In genomic region chr1:7438921-7439655, GRCh38 we compare ENCODE assay signal across 20 cellular contexts.
DNase-seq lines count a peak whose midpoint lies in the region; ATAC-seq and TF ChIP-seq lines count a peak whose summit lies in the region.
"Had no signal": no experiment of that assay in that cellular context is flagged by ENCODE, and none has a peak within 500 bp of the region (broad histone marks: within the 10 kb centered on the region; RNA-seq: fewer than 3 reads in every experiment).

No MANE protein-coding gene starts in this region.

- H3K4me1 Mint-ChIP-seq in chondrocyte (ENCODE audit: low read depth), result no peaks in the 10 kb centered on the region
- H3K4me1 Mint-ChIP-seq in activated CD8-positive, alpha-beta T cell treated with anti-CD3 and anti-CD28 coated beads for 36 hours (ENCODE audit: low read depth), result no peaks in the 10 kb centered on the region
- H3K4me1 Mint-ChIP-seq: CD4-positive, alpha-beta memory T cell had no signal

- H3K4me1 ChIP-seq in BLaER1 (peaks cover 51% of the 10 kb centered on the region), neuronal stem cell (ENCODE audit: control insufficient read depth in 2 of 2, insufficient read depth in 1 of 2, low read depth in 1 of 2, low read length in 2 of 2) (no peaks in the 10 kb centered on the region), sigmoid colon (no peaks in the 10 kb centered on the region), MM.1S (ENCODE audit: low read length) (no peaks in the 10 kb centered on the region)
- H3K4me1 ChIP-seq: A549, BE2C, HAP-1 had no signal

- H3K9me3 Mint-ChIP-seq in chondrocyte (ENCODE audit: low read depth), result no peaks in the 10 kb centered on the region
- H3K9me3 Mint-ChIP-seq in activated CD8-positive, alpha-beta T cell treated with anti-CD3 and anti-CD28 coated beads for 36 hours, result no peaks in the 10 kb centered on the region
- H3K9me3 Mint-ChIP-seq: HFFc6 had no signal

- H2AFZ ChIP-seq in neuronal stem cell (ENCODE audit: low read length) (no peak overlapping the region), MM.1S (ENCODE audit: low read length) (no peak overlapping the region)

- no peaks in the 10 kb centered on the region for H3K79me2 ChIP-seq in MM.1S (ENCODE audit: low read length)

- peak overlapping the region; percentile 50 for H4K8ac ChIP-seq in neuronal stem cell (ENCODE audit: low read depth, low read length)

- H3K27ac Mint-ChIP-seq in chondrocyte (ENCODE audit: unreplicated experiment), result no peak overlapping the region
- no peak overlapping the region for H3K27ac Mint-ChIP-seq in activated CD8-positive, alpha-beta T cell treated with anti-CD3 and anti-CD28 coated beads for 36 hours
- H3K27ac Mint-ChIP-seq: CD4-positive, alpha-beta memory T cell; HFFc6 had no signal

- no peak overlapping the region for H3K4me3 Mint-ChIP-seq in chondrocyte (ENCODE audit: unreplicated experiment)
- no peak overlapping the region for H3K4me3 Mint-ChIP-seq in activated CD8-positive, alpha-beta T cell treated with anti-CD3 and anti-CD28 coated beads for 36 hours
- H3K4me3 Mint-ChIP-seq: CD4-positive, alpha-beta memory T cell; HFFc6 had no signal

- H4K20me1 ChIP-seq in BLaER1, result no peaks in the 10 kb centered on the region
- no peaks in the 10 kb centered on the region for H4K20me1 ChIP-seq in MM.1S (ENCODE audit: insufficient read depth, low read length)

- H3K9me3 ChIP-seq in BLaER1, result no peaks in the 10 kb centered on the region
- H3K9me3 ChIP-seq in neuronal stem cell (replicated peaks in 1 of 2; ENCODE audit: control insufficient read depth in 2 of 2, insufficient read depth in 1 of 2, low read depth in 1 of 2, low read length in 2 of 2), result peaks cover 0 to 2% of the 10 kb centered on the region in 2 donors
- no peaks in the 10 kb centered on the region for H3K9me3 ChIP-seq in sigmoid colon
- no peaks in the 10 kb centered on the region for H3K9me3 ChIP-seq in MM.1S (replicated peaks; ENCODE audit: insufficient read depth, low read length)
- H3K9me3 ChIP-seq: BE2C, HAP-1 had no signal

- H3K18ac ChIP-seq in neuronal stem cell (ENCODE audit: low read length), result peak overlapping the region; percentile 77

- no peaks in the 10 kb centered on the region for H3K36me3 Mint-ChIP-seq in chondrocyte (ENCODE audit: low read depth)
- H3K36me3 Mint-ChIP-seq in activated CD8-positive, alpha-beta T cell treated with anti-CD3 and anti-CD28 coated beads for 36 hours (ENCODE audit: low read depth), result no peaks in the 10 kb centered on the region
- H3K36me3 Mint-ChIP-seq: CD4-positive, alpha-beta memory T cell had no signal

- H3K4ac ChIP-seq in neuronal stem cell (ENCODE audit: low read length), result no peak overlapping the region

- TF ChIP-seq POLR2A in sigmoid colon (IDR thresholded peaks at IDR 0.05), result no peak

- peak overlapping the region; percentile 86 for H3K23ac ChIP-seq in neuronal stem cell (ENCODE audit: low read depth, low read length, poor library complexity)

- H3K4me2 ChIP-seq in BLaER1, result peak overlapping the region; percentile 32; the same call in 1 of the 2 replicates
- no peak overlapping the region for H3K4me2 ChIP-seq in neuronal stem cell (ENCODE audit: insufficient read depth, low read length, poor library complexity, severe bottlenecking)
- no peak overlapping the region for H3K4me2 ChIP-seq in MM.1S (ENCODE audit: low read depth, low read length)
- H3K4me2 ChIP-seq: A549 had no signal

- H2BK12ac ChIP-seq in neuronal stem cell (ENCODE audit: low read length), result no peak overlapping the region

- H3K14ac ChIP-seq in neuronal stem cell (ENCODE audit: low read length), result no peak overlapping the region

- intact Hi-C loops in activated CD8-positive, alpha-beta T cell treated with anti-CD3 and anti-CD28 coated beads for 36 hours (cut with micrococcal nuclease), result no loop called here
- intact Hi-C loops in sigmoid colon (cut with DNase I), result no loop called here

- H3K79me1 ChIP-seq in neuronal stem cell (ENCODE audit: low read depth, low read length), result no peaks in the 10 kb centered on the region

- H3K36me3 ChIP-seq in BLaER1 (no peaks in the 10 kb centered on the region), neuronal stem cell (replicated peaks in 1 of 2; ENCODE audit: control insufficient read depth in 2 of 2, insufficient read depth in 2 of 2, low read length in 2 of 2) (no peaks in the 10 kb centered on the region), sigmoid colon (no peaks in the 10 kb centered on the region), MM.1S (replicated peaks; ENCODE audit: insufficient read depth, low read length) (no peaks in the 10 kb centered on the region)
- H3K36me3 ChIP-seq: BE2C, HAP-1 had no signal

- POLR2A ChIA-PET in activated CD8-positive, alpha-beta T cell treated with anti-CD3 and anti-CD28 coated beads for 36 hours (lab: Charles Lee), result no interaction called here

- H2BK5ac ChIP-seq in neuronal stem cell (ENCODE audit: low read length), result no peak overlapping the region

- no CpG with 5 or more reads among the region's 22 CpGs for WGBS in neuronal stem cell (ENCODE audit: extremely low coverage in 2 of 2, insufficient read length in 2 of 2, insufficient replicate concordance in 1 of 2), 2 donors
- 92 to 93% methylated on average over 22 of the region's 22 CpGs for WGBS in sigmoid colon, 2 donors

- H3K27me3 ChIP-seq in BLaER1 (no peaks in the 10 kb centered on the region), neuronal stem cell (ENCODE audit: control insufficient read depth in 3 of 3, insufficient read depth in 3 of 3, low read depth in 1 of 3, low read length in 3 of 3) (no peaks in the 10 kb centered on the region), sigmoid colon (no peaks in the 10 kb centered on the region), MM.1S (replicated peaks; ENCODE audit: insufficient read depth, low read length) (peaks cover 97% of the 10 kb centered on the region)
- H3K27me3 ChIP-seq: BE2C had no signal

- no peak overlapping the region for H3K4me3 ChIP-seq in BLaER1
- H3K4me3 ChIP-seq in neuronal stem cell (ENCODE audit: low read length in 2 of 2), result no peak overlapping the region
- H3K4me3 ChIP-seq in sigmoid colon, result no peak overlapping the region
- H3K4me3 ChIP-seq in MM.1S (ENCODE audit: low read length), result no peak overlapping the region
- H3K4me3 ChIP-seq: A549, HAP-1 had no signal

- H3K9me2 ChIP-seq in MM.1S (replicated peaks; ENCODE audit: insufficient read depth, low read length), result no peaks in the 10 kb centered on the region

- TF ChIP-seq CTCF in chondrocyte (IDR thresholded peaks at IDR 0.05) (no peak), sigmoid colon (IDR thresholded peaks at IDR 0.05) (no peak), MM.1S (IDR thresholded peaks at IDR 0.05; ENCODE audit: low read length) (no peak)
- no peak for TF ChIP-seq CTCF in activated CD8-positive, alpha-beta T cell treated with anti-CD3 and anti-CD28 coated beads for 36 hours (IDR thresholded peaks at IDR 0.05)

- DNase-seq in chondrocyte (ENCODE audit: low spot score), result peak; percentile 75
- DNase-seq in neuronal stem cell (ENCODE audit: low spot score), result no peak
- no peak for DNase-seq in activated CD8-positive, alpha-beta T cell treated with anti-CD3 and anti-CD28 coated beads for 36 hours
- no peak for DNase-seq in sigmoid colon
- no peak for DNase-seq in MM.1S
- DNase-seq: 8988T; ACHN; AML-193; BE2C; Calu3; CD4-positive, alpha-beta memory T cell; COR-L47; DMS53; DMS79 treated with DMSO at 0.1 percent for 48 hours; GF-D8; GOT3; HFFc6 had no signal

- ATAC-seq in activated CD8-positive, alpha-beta T cell treated with anti-CD3 and anti-CD28 coated beads for 36 hours, result no peak
- ATAC-seq: A549 had no signal

- CTCF ChIA-PET in activated CD8-positive, alpha-beta T cell treated with anti-CD3 and anti-CD28 coated beads for 36 hours (lab: Charles Lee), result no interaction called here

- H2AK5ac ChIP-seq in neuronal stem cell (ENCODE audit: low read depth, low read length), result peak overlapping the region; percentile 21

- TF ChIP-seq EP300 in sigmoid colon (IDR thresholded peaks at IDR 0.05), result no peak

- no peak overlapping the region for H2BK120ac ChIP-seq in neuronal stem cell (ENCODE audit: low read depth, low read length)

- H3K9ac ChIP-seq in BLaER1, result no peak overlapping the region
- H3K9ac ChIP-seq in neuronal stem cell (ENCODE audit: low read depth, low read length, poor library complexity), result peak overlapping the region; percentile 54
- no peak overlapping the region for H3K9ac ChIP-seq in MM.1S (ENCODE audit: low read length)

- no peaks in the 10 kb centered on the region for H3K27me3 Mint-ChIP-seq in chondrocyte (ENCODE audit: low read depth)
- H3K27me3 Mint-ChIP-seq in activated CD8-positive, alpha-beta T cell treated with anti-CD3 and anti-CD28 coated beads for 36 hours, result no peaks in the 10 kb centered on the region
- H3K27me3 Mint-ChIP-seq: CD4-positive, alpha-beta memory T cell had no signal

- no peak overlapping the region for H4K91ac ChIP-seq in neuronal stem cell (ENCODE audit: low read depth, low read length, poor library complexity)

- H3K27ac ChIP-seq in BLaER1 (no peak overlapping the region), neuronal stem cell (replicated peaks; ENCODE audit: low read length) (no peak overlapping the region), sigmoid colon (no peak overlapping the region), MM.1S (ENCODE audit: low read length) (no peak overlapping the region)

- peak overlapping the region; percentile 41 for H2BK15ac ChIP-seq in neuronal stem cell (ENCODE audit: low read length)

- no peaks in the 10 kb centered on the region for H3F3A ChIP-seq in MM.1S (ENCODE audit: insufficient read depth, low read length)
